ENCODE assay signal across 12 cellular contexts in genomic region chr9:113633782-113634596, GRCh38.
DNase-seq lines count a peak whose midpoint lies in the region; ATAC-seq and TF ChIP-seq lines count a peak whose summit lies in the region.
"Had no signal": no experiment of that assay in that cellular context is flagged by ENCODE, and none has a peak within 500 bp of the region (broad histone marks: within the 10 kb centered on the region; RNA-seq: fewer than 3 reads in every experiment).

No MANE protein-coding gene starts in this region.

- H3K36me3 Mint-ChIP-seq in activated CD8-positive, alpha-beta T cell treated with anti-CD3 and anti-CD28 coated beads for 36 hours (ENCODE audit: low read depth), result no peaks in the 10 kb centered on the region
- no peaks in the 10 kb centered on the region for H3K36me3 Mint-ChIP-seq in activated CD8-positive, alpha-beta T cell treated with anti-CD3 and anti-CD28 coated beads, Interleukin-2, amount 10 ng/mL, durations not matched to agents 7 days and 5 days (ENCODE audit: low read depth)
- no peaks in the 10 kb centered on the region for H3K36me3 Mint-ChIP-seq in activated T-helper 17 cell treated with anti-CD3 and anti-CD28 coated beads, Interleukin-2, amount 50 U/mL, for 72 hours (ENCODE audit: low read depth)
- H3K36me3 Mint-ChIP-seq: activated naive CD4-positive, alpha-beta T cell treated with anti-CD3 and anti-CD28 coated beads, Interleukin-2, amount 50 U/mL, for 72 hours had no signal

- POLR2A ChIA-PET in activated CD8-positive, alpha-beta T cell treated with anti-CD3 and anti-CD28 coated beads for 36 hours (lab: Charles Lee), result interaction anchor here (1.1 kb wide), 1 partner anchor 114 kb away, joined by 3 read pairs; no protein-coding TSS in a partner anchor
- POLR2A ChIA-PET in activated CD8-positive, alpha-beta T cell treated with anti-CD3 and anti-CD28 coated beads, Interleukin-2, amount 10 ng/mL, durations not matched to agents 7 days and 5 days (lab: Charles Lee), result no interaction called here

- no peak for DNase-seq in activated CD8-positive, alpha-beta T cell treated with anti-CD3 and anti-CD28 coated beads for 36 hours
- no peak for DNase-seq in activated CD8-positive, alpha-beta T cell treated with anti-CD3 and anti-CD28 coated beads, Interleukin-2, amount 10 ng/mL, durations not matched to agents 7 days and 5 days
- DNase-seq in mesenteric fat pad (ENCODE audit: low spot score), result peak; percentile 33
- peak; percentile 6 for DNase-seq in stimulated activated naive CD8-positive, alpha-beta T cell treated with anti-CD3 and anti-CD28 coated beads, Interleukin-15, Interleukin-2, amounts not matched to agents 100 U/mL and 50 U/mL, for 24 hours
- no peak for DNase-seq in COR-L47 (lab: John Stamatoyannopoulos, UW)
- no peak for DNase-seq in NCI-H187 (lab: John Stamatoyannopoulos, UW)
- DNase-seq: retina had no signal

- CTCF ChIA-PET in activated CD8-positive, alpha-beta T cell treated with anti-CD3 and anti-CD28 coated beads for 36 hours (lab: Charles Lee), result interaction anchor here (0.5 to 3.1 kb wide), 6 partner anchors 12 to 188 kb away, joined by 3 to 21 read pairs (median 5); no protein-coding TSS in a partner anchor
- CTCF ChIA-PET in activated CD8-positive, alpha-beta T cell treated with anti-CD3 and anti-CD28 coated beads, Interleukin-2, amount 10 ng/mL, durations not matched to agents 7 days and 5 days (lab: Charles Lee), result interaction anchor here (2.8 kb wide), 1 partner anchor 21 kb away, joined by 14 read pairs; no protein-coding TSS in a partner anchor

- H3K27me3 Mint-ChIP-seq in activated CD8-positive, alpha-beta T cell treated with anti-CD3 and anti-CD28 coated beads for 36 hours, result peaks cover 2% of the 10 kb centered on the region
- peaks cover 2% of the 10 kb centered on the region for H3K27me3 Mint-ChIP-seq in activated CD8-positive, alpha-beta T cell treated with anti-CD3 and anti-CD28 coated beads, Interleukin-2, amount 10 ng/mL, durations not matched to agents 7 days and 5 days (ENCODE audit: low read depth)
- peaks cover 4% of the 10 kb centered on the region for H3K27me3 Mint-ChIP-seq in activated T-helper 17 cell treated with anti-CD3 and anti-CD28 coated beads, Interleukin-2, amount 50 U/mL, for 72 hours

- intact Hi-C loops in activated CD8-positive, alpha-beta T cell treated with anti-CD3 and anti-CD28 coated beads for 36 hours (cut with micrococcal nuclease), result no loop called here

- H3K4me1 Mint-ChIP-seq in activated CD8-positive, alpha-beta T cell treated with anti-CD3 and anti-CD28 coated beads for 36 hours (ENCODE audit: low read depth), result peaks cover 2% of the 10 kb centered on the region
- peaks cover 1% of the 10 kb centered on the region for H3K4me1 Mint-ChIP-seq in activated CD8-positive, alpha-beta T cell treated with anti-CD3 and anti-CD28 coated beads, Interleukin-2, amount 10 ng/mL, durations not matched to agents 7 days and 5 days (ENCODE audit: low read depth)
- H3K4me1 Mint-ChIP-seq in activated T-helper 17 cell treated with anti-CD3 and anti-CD28 coated beads, Interleukin-2, amount 50 U/mL, for 72 hours, result peaks cover 4% of the 10 kb centered on the region
- H3K4me1 Mint-ChIP-seq: central memory CD8-positive, alpha-beta T cell had no signal

- peak; percentile 59 for ATAC-seq in activated CD8-positive, alpha-beta T cell treated with anti-CD3 and anti-CD28 coated beads for 36 hours
- ATAC-seq in activated CD8-positive, alpha-beta T cell treated with anti-CD3 and anti-CD28 coated beads, Interleukin-2, amount 10 ng/mL, durations not matched to agents 7 days and 5 days, result no peak
- peak; percentile 53 for ATAC-seq in activated T-helper 17 cell treated with anti-CD3 and anti-CD28 coated beads, Interleukin-2, amount 50 U/mL, for 72 hours (replicated peaks)
- peak; percentile 34 for ATAC-seq in stimulated activated naive CD8-positive, alpha-beta T cell treated with anti-CD3 and anti-CD28 coated beads, Interleukin-15, Interleukin-2, amounts not matched to agents 100 U/mL and 50 U/mL, for 24 hours
- ATAC-seq in HG02798 (IDR thresholded peaks at IDR 0.05; ENCODE audit: poor library complexity, unreplicated experiment), result no peak

- H3K27ac Mint-ChIP-seq in activated CD8-positive, alpha-beta T cell treated with anti-CD3 and anti-CD28 coated beads for 36 hours, result no peak overlapping the region
- H3K27ac Mint-ChIP-seq in activated CD8-positive, alpha-beta T cell treated with anti-CD3 and anti-CD28 coated beads, Interleukin-2, amount 10 ng/mL, durations not matched to agents 7 days and 5 days, result no peak overlapping the region
- no peak overlapping the region for H3K27ac Mint-ChIP-seq in activated T-helper 17 cell treated with anti-CD3 and anti-CD28 coated beads, Interleukin-2, amount 50 U/mL, for 72 hours
- H3K27ac Mint-ChIP-seq: CD4-positive, alpha-beta T cell had no signal

- H3K4me3 Mint-ChIP-seq in activated CD8-positive, alpha-beta T cell treated with anti-CD3 and anti-CD28 coated beads for 36 hours, result no peak overlapping the region
- H3K4me3 Mint-ChIP-seq in activated CD8-positive, alpha-beta T cell treated with anti-CD3 and anti-CD28 coated beads, Interleukin-2, amount 10 ng/mL, durations not matched to agents 7 days and 5 days, result no peak overlapping the region
- H3K4me3 Mint-ChIP-seq in activated T-helper 17 cell treated with anti-CD3 and anti-CD28 coated beads, Interleukin-2, amount 50 U/mL, for 72 hours, result no peak overlapping the region
- H3K4me3 Mint-ChIP-seq: CD4-positive, alpha-beta T cell; central memory CD8-positive, alpha-beta T cell had no signal

- no peak for TF ChIP-seq CTCF in activated CD8-positive, alpha-beta T cell treated with anti-CD3 and anti-CD28 coated beads for 36 hours (IDR thresholded peaks at IDR 0.05)

- no peaks in the 10 kb centered on the region for H3K9me3 Mint-ChIP-seq in activated CD8-positive, alpha-beta T cell treated with anti-CD3 and anti-CD28 coated beads for 36 hours
- H3K9me3 Mint-ChIP-seq in activated CD8-positive, alpha-beta T cell treated with anti-CD3 and anti-CD28 coated beads, Interleukin-2, amount 10 ng/mL, durations not matched to agents 7 days and 5 days (ENCODE audit: insufficient read depth), result no peaks in the 10 kb centered on the region
- H3K9me3 Mint-ChIP-seq in activated T-helper 17 cell treated with anti-CD3 and anti-CD28 coated beads, Interleukin-2, amount 50 U/mL, for 72 hours, result no peaks in the 10 kb centered on the region
- H3K9me3 Mint-ChIP-seq: activated naive CD4-positive, alpha-beta T cell treated with anti-CD3 and anti-CD28 coated beads, Interleukin-2, amount 50 U/mL, for 72 hours; CD4-positive, alpha-beta T cell; central memory CD8-positive, alpha-beta T cell had no signal

Comparison
In these comparisons a context has a peak if more than half of its experiments do, and no peak if none do; other contexts are left out.
1. ATAC-seq: peak in activated CD8-positive, alpha-beta T cell treated with anti-CD3 and anti-CD28 coated beads for 36 hours (single experiment), activated T-helper 17 cell treated with anti-CD3 and anti-CD28 coated beads, Interleukin-2, amount 50 U/mL, for 72 hours (single experiment) and stimulated activated naive CD8-positive, alpha-beta T cell treated with anti-CD3 and anti-CD28 coated beads, Interleukin-15, Interleukin-2, amounts not matched to agents 100 U/mL and 50 U/mL, for 24 hours (single experiment); none in activated CD8-positive, alpha-beta T cell treated with anti-CD3 and anti-CD28 coated beads, Interleukin-2, amount 10 ng/mL, durations not matched to agents 7 days and 5 days (single experiment) and HG02798 (single experiment).
2. DNase-seq: peak in mesenteric fat pad (single experiment) and stimulated activated naive CD8-positive, alpha-beta T cell treated with anti-CD3 and anti-CD28 coated beads, Interleukin-15, Interleukin-2, amounts not matched to agents 100 U/mL and 50 U/mL, for 24 hours (single experiment); none in activated CD8-positive, alpha-beta T cell treated with anti-CD3 and anti-CD28 coated beads for 36 hours (single experiment), activated CD8-positive, alpha-beta T cell treated with anti-CD3 and anti-CD28 coated beads, Interleukin-2, amount 10 ng/mL, durations not matched to agents 7 days and 5 days (single experiment), COR-L47 (single experiment) and NCI-H187 (0 of 2).